In the genomic region with DNA sequence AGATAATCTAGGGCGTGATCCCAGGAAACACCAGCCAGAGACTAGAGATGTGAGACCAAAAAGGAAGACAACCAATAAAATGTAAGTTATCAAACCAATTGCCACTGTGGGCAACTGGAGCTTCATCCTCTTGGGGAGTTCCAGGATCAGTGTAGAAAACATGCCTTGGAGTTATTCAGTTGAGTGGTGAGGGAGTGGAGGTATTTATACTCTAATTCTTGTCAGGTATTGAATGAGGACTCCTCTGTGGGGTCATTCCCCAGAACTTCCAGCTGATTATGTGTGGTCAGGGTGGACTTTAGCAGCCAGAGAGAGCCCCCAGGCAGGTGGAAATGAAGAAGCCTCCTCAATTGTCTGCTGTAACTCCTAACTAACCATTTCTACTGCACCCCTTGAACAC, we compare ENCODE assay signal across 3 cellular contexts.
"Had no signal": no experiment of that assay in that cellular context is flagged by ENCODE, and none has a peak within 500 bp of the region (broad histone marks: within the 10 kb centered on the region; RNA-seq: fewer than 3 reads in every experiment).

No MANE protein-coding gene starts in this region.

- H3K4me3 ChIP-seq: GM12878 had no signal

- DNase-seq: GDM1, GF-D8 had no signal
